10 cellular contexts compared by ENCODE assay signal in the genomic region with DNA sequence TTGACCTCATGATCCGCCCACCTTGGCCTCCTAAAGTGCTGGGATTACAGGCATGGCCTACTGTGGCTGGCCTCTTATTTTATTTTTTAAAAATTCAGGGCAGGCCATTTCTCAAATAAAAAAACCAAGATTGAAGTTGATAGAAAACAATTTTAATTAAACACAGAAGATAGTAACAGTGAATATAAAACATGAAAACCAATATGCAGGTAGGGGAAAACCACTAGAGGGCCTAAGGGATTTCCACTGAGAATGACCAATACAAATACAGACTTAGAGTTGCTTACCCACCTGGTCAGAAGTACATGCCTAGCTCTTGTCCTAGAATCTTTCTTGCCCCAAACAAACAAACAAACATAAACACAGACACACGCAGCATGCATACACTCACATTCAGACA. TPM values are rescaled to one million over a fixed set of nuclear protein-coding genes. Genes with fewer than 3 reads are reported as not detected.
A peak's percentile ranks its signal among the peaks of the same experiment; 100 is the strongest.
DNase-seq lines count a peak whose midpoint lies in the region; ATAC-seq and TF ChIP-seq lines count a peak whose summit lies in the region.
"Had no signal": no experiment of that assay in that cellular context is flagged by ENCODE, and none has a peak within 500 bp of the region (broad histone marks: within the 10 kb centered on the region; RNA-seq: fewer than 3 reads in every experiment).

No MANE protein-coding gene starts in this region.

- ATAC-seq in GM21515 (IDR thresholded peaks at IDR 0.05; ENCODE audit: unreplicated experiment) = no peak
- ATAC-seq: sciatic nerve had no signal

- no peak overlapping the region for H3K27ac ChIP-seq in tibial nerve

- H3K4me3 ChIP-seq in astrocyte of the spinal cord (ENCODE audit: low read depth, low read length) = no peak overlapping the region
- no peak overlapping the region for H3K4me3 ChIP-seq in tibial nerve

- no peaks in the 10 kb centered on the region for H3K27me3 ChIP-seq in tibial nerve

- TF ChIP-seq POLR2A in tibial nerve (IDR thresholded peaks at IDR 0.05) = no peak

- DNase-seq in EH (ENCODE audit: low read depth) = peak; percentile 22
- peak; percentile 28 for DNase-seq in HuH-7 (ENCODE audit: low spot score)
- peak; percentile 33 for DNase-seq in astrocyte of the spinal cord (ENCODE audit: low read depth, low spot score)
- DNase-seq in lung microvascular endothelial cell (ENCODE audit: low read depth in 2 of 2) = peak; percentile 35 to 59
- DNase-seq in activated gamma-delta T cell (lab: John Stamatoyannopoulos, UW) = no peak
- no peak for DNase-seq in tibial nerve (ENCODE audit: low spot score in 2 of 2)
- no peak for DNase-seq in 8988T

- H3K9me3 ChIP-seq in tibial nerve = no peaks in the 10 kb centered on the region

- peak; percentile 60 for TF ChIP-seq CTCF in astrocyte of the spinal cord (IDR thresholded peaks at IDR 0.05; ENCODE audit: low read depth, low read length)
- no peak for TF ChIP-seq CTCF in tibial nerve (IDR thresholded peaks at IDR 0.05)

- H3K36me3 ChIP-seq in tibial nerve = peaks cover 0 to 10% (median 0%) of the 10 kb centered on the region in 3 donors

- H3K4me1 ChIP-seq in tibial nerve = peaks cover 0 to 37% (median 14%) of the 10 kb centered on the region in 4 donors

- 85% methylated on average over 2 of the region's 2 CpGs for WGBS in tibial nerve, 2 donors

- in situ Hi-C loops in astrocyte of the spinal cord (cut with HindIII; ENCODE audit: low sequenced_read_pairs) = no loop called here

- no peak for TF ChIP-seq EP300 in tibial nerve (IDR thresholded peaks at IDR 0.05)

RNA-seq across cellular contexts. Expression of gene RTCB, which starts 1.7 kb away (rescaled TPM):
- total RNA-seq in lung microvascular endothelial cell (107 and 119 TPM in 2 replicates), tibial nerve (10 to 100 TPM; 43.2 to 72.5 (median 49.2) TPM)

RNA-seq across cellular contexts. Expression of gene BPIFC, which starts 50.5 kb away (rescaled TPM):
- total RNA-seq in lung microvascular endothelial cell (not detected in 2 replicates), tibial nerve (not detected)
- total RNA-seq: sciatic nerve, temporal lobe had no signal

RNA-seq across cellular contexts. Expression of gene RFPL3, which starts 56.0 kb away (rescaled TPM):
- total RNA-seq in lung microvascular endothelial cell (not detected in 2 replicates), tibial nerve (not detected)
- total RNA-seq: sciatic nerve, temporal lobe had no signal

Comparison
In these comparisons a context has a peak if more than half of its experiments do, and no peak if none do; other contexts are left out.
1. DNase-seq: peak in EH (single experiment), HuH-7 (single experiment), astrocyte of the spinal cord (single experiment) and lung microvascular endothelial cell (2 of 2); none in activated gamma-delta T cell (single experiment), tibial nerve (0 of 2) and 8988T (single experiment).